Comparison of ENCODE assay signal across 25 cellular contexts in genomic region chr15:70203981-70204560, GRCh38.
DNase-seq lines count a peak whose midpoint lies in the region; ATAC-seq and TF ChIP-seq lines count a peak whose summit lies in the region.
"Had no signal": no experiment of that assay in that cellular context is flagged by ENCODE, and none has a peak within 500 bp of the region (broad histone marks: within the 10 kb centered on the region; RNA-seq: fewer than 3 reads in every experiment).

No MANE protein-coding gene starts in this region.

- H4K5ac ChIP-seq in mesendoderm (ENCODE audit: low read length) = no peak overlapping the region

- no peak for TF ChIP-seq EP300 in gastroesophageal sphincter (IDR thresholded peaks at IDR 0.05)

- CTCF ChIA-PET in RWPE1 (lab: Yijun Ruan, JAX) = no interaction called here
- CTCF ChIA-PET in T-cell (lab: Charles Lee) = no interaction called here

- DNase-seq in stimulated activated naive CD8-positive, alpha-beta T cell treated with anti-CD3 and anti-CD28 coated beads, Interleukin-15, Interleukin-2, amounts not matched to agents 100 U/mL and 50 U/mL, for 24 hours = no peak
- DNase-seq in stimulated activated naive CD8-positive, alpha-beta T cell treated with anti-CD3 and anti-CD28 coated beads, Interleukin-15, amount 100 ng/mL, for 72 hours = no peak
- DNase-seq in RWPE1 (ENCODE audit: low spot score) (no peak), mesendoderm (peak; percentile 73), T-cell (no peak)
- DNase-seq: BE2C; Caco-2; CD4-positive, CD25-positive, alpha-beta regulatory T cell; DMS 273 treated with DMSO at 0.1 percent for 48 hours; DND-41; HCEC 1CT; MM.1S; NCI-H1092; NCI-H1436 treated with DMSO at 0.1 percent for 48 hours; NCI-H2029; NCI-H345; NCI-H524; NCI-H774 had no signal

- WGBS in mesendoderm (ENCODE audit: extremely low coverage, insufficient coverage, low lambda C conversion rate) = no CpG with 5 or more reads among the region's 8 CpGs
- 85% methylated on average over 5 of the region's 8 CpGs; no CpG with 5 or more reads in 1 of the 2 donors for WGBS in gastroesophageal sphincter (ENCODE audit: low coverage in 1 of 2), 2 donors

- H3K23ac ChIP-seq in mesendoderm (ENCODE audit: low read length) = no peak overlapping the region

- H3K18ac ChIP-seq in mesendoderm (ENCODE audit: low read length) = no peak overlapping the region

- H3K36me3 ChIP-seq in mesendoderm (ENCODE audit: control insufficient read depth, insufficient read depth, low read length) (no peaks in the 10 kb centered on the region), gastroesophageal sphincter (no peaks in the 10 kb centered on the region)
- H3K36me3 ChIP-seq: BE2C, SJSA1 had no signal

- POLR2A ChIA-PET in RWPE1 (lab: Yijun Ruan, JAX; ENCODE audit: low non-redundant PET) (no interaction called here), T-cell (lab: Charles Lee) (no interaction called here)

- no peak overlapping the region for H3K4ac ChIP-seq in mesendoderm (ENCODE audit: low read depth, low read length)

- no peak overlapping the region for H2BK5ac ChIP-seq in mesendoderm (ENCODE audit: low read length)

- no peaks in the 10 kb centered on the region for H3K36me3 Mint-ChIP-seq in T-cell
- H3K36me3 Mint-ChIP-seq: CD4-positive, CD25-positive, alpha-beta regulatory T cell had no signal

- peak; percentile 9 for ATAC-seq in stimulated activated naive CD8-positive, alpha-beta T cell treated with anti-CD3 and anti-CD28 coated beads, Interleukin-15, Interleukin-2, amounts not matched to agents 100 U/mL and 50 U/mL, for 24 hours
- ATAC-seq in stimulated activated naive CD8-positive, alpha-beta T cell treated with anti-CD3 and anti-CD28 coated beads, Interleukin-15, amount 100 ng/mL, for 72 hours = no peak
- ATAC-seq in T-cell (replicated peaks in 1 of 4) = no peak
- ATAC-seq in gastroesophageal sphincter = no peak
- ATAC-seq in HG03378 (IDR thresholded peaks at IDR 0.05; ENCODE audit: unreplicated experiment) = no peak
- ATAC-seq in GM18867 (IDR thresholded peaks at IDR 0.05; ENCODE audit: unreplicated experiment) = no peak
- ATAC-seq: A549, GM23338, Panc1 had no signal

- no peaks in the 10 kb centered on the region for H3K79me1 ChIP-seq in mesendoderm (ENCODE audit: low read length)

- no peak overlapping the region for H3K4me3 Mint-ChIP-seq in stimulated activated naive CD8-positive, alpha-beta T cell treated with anti-CD3 and anti-CD28 coated beads, Interleukin-15, amount 100 ng/mL, for 72 hours
- no peak overlapping the region for H3K4me3 Mint-ChIP-seq in T-cell
- H3K4me3 Mint-ChIP-seq: CD4-positive, CD25-positive, alpha-beta regulatory T cell; GM23338 had no signal

- H3K4me1 ChIP-seq in mesendoderm (ENCODE audit: control insufficient read depth, low read depth, low read length) (peaks cover 3% of the 10 kb centered on the region), gastroesophageal sphincter (peaks cover 0 to 27% (median 3%) of the 10 kb centered on the region in 3 donors)
- H3K4me1 ChIP-seq: A549, Caco-2, SJSA1 had no signal

- no peaks in the 10 kb centered on the region for H3K9me3 ChIP-seq in gastroesophageal sphincter
- H3K9me3 ChIP-seq: A549, BE2C, Caco-2, SJSA1 had no signal

- H3K27ac Mint-ChIP-seq in stimulated activated naive CD8-positive, alpha-beta T cell treated with anti-CD3 and anti-CD28 coated beads, Interleukin-15, amount 100 ng/mL, for 72 hours = peak overlapping the region in 1 of 2 donors; percentile 15
- H3K27ac Mint-ChIP-seq in T-cell = no peak overlapping the region
- H3K27ac Mint-ChIP-seq: CD4-positive, CD25-positive, alpha-beta regulatory T cell; GM23338 had no signal

- no peak overlapping the region for H2BK120ac ChIP-seq in mesendoderm (ENCODE audit: low read depth, low read length)

- H3K27me3 ChIP-seq in mesendoderm (ENCODE audit: insufficient read depth, low read length, poor library complexity) (no peaks in the 10 kb centered on the region), gastroesophageal sphincter (no peaks in the 10 kb centered on the region)
- H3K27me3 ChIP-seq: BE2C, SJSA1 had no signal

- H3K4me3 ChIP-seq in mesendoderm (ENCODE audit: low read length) = no peak overlapping the region
- no peak overlapping the region for H3K4me3 ChIP-seq in gastroesophageal sphincter
- H3K4me3 ChIP-seq: A549, GM23338, SJSA1 had no signal

- H3K27me3 Mint-ChIP-seq in stimulated activated naive CD8-positive, alpha-beta T cell treated with anti-CD3 and anti-CD28 coated beads, Interleukin-15, amount 100 ng/mL, for 72 hours = no peaks in the 10 kb centered on the region
- no peaks in the 10 kb centered on the region for H3K27me3 Mint-ChIP-seq in T-cell

- H3K79me2 ChIP-seq in mesendoderm (ENCODE audit: control insufficient read depth, insufficient read depth, low read length) = no peaks in the 10 kb centered on the region

- H2BK15ac ChIP-seq in mesendoderm (replicated peaks; ENCODE audit: low read depth) = no peak overlapping the region

- no peak overlapping the region for H2AK5ac ChIP-seq in mesendoderm (ENCODE audit: low read length)

- H3K4me1 Mint-ChIP-seq in stimulated activated naive CD8-positive, alpha-beta T cell treated with anti-CD3 and anti-CD28 coated beads, Interleukin-15, amount 100 ng/mL, for 72 hours = no peaks in the 10 kb centered on the region
- H3K4me1 Mint-ChIP-seq in T-cell = no peaks in the 10 kb centered on the region

- no peak for TF ChIP-seq POLR2A in gastroesophageal sphincter (IDR thresholded peaks at IDR 0.05)

- H4K8ac ChIP-seq in mesendoderm (ENCODE audit: low read depth, low read length) = no peak overlapping the region

- H3K9me3 Mint-ChIP-seq in stimulated activated naive CD8-positive, alpha-beta T cell treated with anti-CD3 and anti-CD28 coated beads, Interleukin-15, amount 100 ng/mL, for 72 hours = no peaks in the 10 kb centered on the region
- H3K9me3 Mint-ChIP-seq in T-cell = no peaks in the 10 kb centered on the region
- H3K9me3 Mint-ChIP-seq: CD4-positive, CD25-positive, alpha-beta regulatory T cell; GM23338 had no signal

- H3K9ac ChIP-seq in mesendoderm (ENCODE audit: low read length) = no peak overlapping the region

- H3K56ac ChIP-seq in mesendoderm (ENCODE audit: low read length) = no peak overlapping the region

- TF ChIP-seq CTCF in RWPE1 (conservative IDR thresholded peaks at IDR 0.05; ENCODE audit: low read depth) (no peak), gastroesophageal sphincter (IDR thresholded peaks at IDR 0.05) (no peak)

- no peak overlapping the region for H3K4me2 ChIP-seq in mesendoderm (ENCODE audit: low read length)
- H3K4me2 ChIP-seq: A549, GM23338 had no signal

- H3K27ac ChIP-seq in RWPE1 = peak overlapping the region; percentile 56
- no peak overlapping the region for H3K27ac ChIP-seq in mesendoderm (ENCODE audit: low read depth, low read length)
- no peak overlapping the region for H3K27ac ChIP-seq in gastroesophageal sphincter
- H3K27ac ChIP-seq: A549, SJSA1 had no signal
